In genomic region chr3:67678665-67679064, GRCh38 we compare ENCODE assay signal across 10 cellular contexts. TPM values are rescaled to one million over a fixed set of nuclear protein-coding genes. Genes with fewer than 3 reads are reported as not detected.
DNase-seq lines count a peak whose midpoint lies in the region; ATAC-seq and TF ChIP-seq lines count a peak whose summit lies in the region.
"Had no signal": no experiment of that assay in that cellular context is flagged by ENCODE, and none has a peak within 500 bp of the region (broad histone marks: within the 10 kb centered on the region; RNA-seq: fewer than 3 reads in every experiment).

No MANE protein-coding gene starts in this region.

- no peak overlapping the region for H3K4me3 ChIP-seq in adrenal gland
- H3K4me3 ChIP-seq: body of pancreas, prostate gland had no signal

- peak; percentile 22 for DNase-seq in activated naive CD4-positive, alpha-beta T cell treated with anti-CD3 and anti-CD28 coated beads, Interleukin-2, amount 50 U/mL, for 16 hours
- DNase-seq in adrenal gland (no peak), HUDEP-2 (lab: John Stamatoyannopoulos, UW; ENCODE audit: unreplicated experiment in 76 of 76) (no peak), SKM-1 treated with dmso at 0.1 percent for 144 hours (lab: John Stamatoyannopoulos, UW; ENCODE audit: unreplicated experiment) (no peak)
- DNase-seq: body of pancreas, left colon had no signal

- ATAC-seq in GM18502 (IDR thresholded peaks at IDR 0.05; ENCODE audit: poor library complexity, unreplicated experiment) (peak; percentile 87), GM19328 (IDR thresholded peaks at IDR 0.05; ENCODE audit: unreplicated experiment) (peak; percentile 83), HG03066 (IDR thresholded peaks at IDR 0.05; ENCODE audit: low read depth, unreplicated experiment) (peak; percentile 78)
- ATAC-seq: body of pancreas, left colon had no signal

- H3K27me3 ChIP-seq in adrenal gland = no peaks in the 10 kb centered on the region
- H3K27me3 ChIP-seq: body of pancreas had no signal

- TF ChIP-seq CTCF in adrenal gland (IDR thresholded peaks at IDR 0.05) = no peak

- no peaks in the 10 kb centered on the region for H3K36me3 ChIP-seq in adrenal gland (replicated peaks in 1 of 2)
- H3K36me3 ChIP-seq: prostate gland had no signal

- H3K9me3 ChIP-seq in adrenal gland (replicated peaks in 1 of 3) = no peaks in the 10 kb centered on the region
- H3K9me3 ChIP-seq: body of pancreas, prostate gland had no signal

- H3K4me1 ChIP-seq in adrenal gland (replicated peaks in 1 of 2) = no peaks in the 10 kb centered on the region
- H3K4me1 ChIP-seq: body of pancreas, prostate gland had no signal

- H3K27ac ChIP-seq in adrenal gland = no peak overlapping the region
- H3K27ac ChIP-seq: body of pancreas, prostate gland had no signal

- intact Hi-C loops in adrenal gland (cut with DNase I) = no loop called here

- TF ChIP-seq POLR2A in adrenal gland (IDR thresholded peaks at IDR 0.05) = no peak

RNA-seq across cellular contexts. Expression of gene SUCLG2, which starts 24.3 kb away (rescaled TPM):
- 100 to 1,000 TPM in 2 of 8 donors, 10 to 100 TPM in 6; 67.6 to 103 (median 71.6) TPM for total RNA-seq in adrenal gland
- 100 to 1,000 TPM in 1 of 3 donors, 10 to 100 TPM in 2; 24.4 to 115 (median 28.4) TPM for polyA plus RNA-seq in adrenal gland
